In the genomic region with DNA sequence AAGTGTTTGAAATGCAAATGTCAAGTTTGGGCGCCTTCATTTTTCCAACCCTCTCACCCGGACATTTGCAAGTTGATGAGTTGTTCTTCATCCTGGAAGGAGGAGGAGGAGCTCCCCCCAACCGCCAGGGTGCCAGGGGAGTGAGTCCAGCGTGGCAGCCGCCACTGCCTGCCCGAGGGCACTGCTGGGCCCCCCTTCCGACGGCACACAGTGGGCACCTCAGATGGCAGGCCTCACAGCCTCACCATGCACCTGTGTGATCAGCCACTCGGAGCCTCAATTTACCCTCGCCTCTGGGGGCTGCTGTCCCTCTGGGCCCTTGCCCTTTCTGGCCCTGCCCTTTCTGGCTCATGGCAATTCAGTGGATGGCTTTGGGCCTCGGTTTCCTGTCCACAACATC, we compare ENCODE assay signal across 2 cellular contexts.
TF ChIP-seq lines count a peak whose summit lies in the region.

No MANE protein-coding gene starts in this region.

TF ChIP-seq in GM23338, 12 proteins besides CTCF, POLR2A, EP300 and RAD21:
- TF ChIP-seq, protein P1, sequence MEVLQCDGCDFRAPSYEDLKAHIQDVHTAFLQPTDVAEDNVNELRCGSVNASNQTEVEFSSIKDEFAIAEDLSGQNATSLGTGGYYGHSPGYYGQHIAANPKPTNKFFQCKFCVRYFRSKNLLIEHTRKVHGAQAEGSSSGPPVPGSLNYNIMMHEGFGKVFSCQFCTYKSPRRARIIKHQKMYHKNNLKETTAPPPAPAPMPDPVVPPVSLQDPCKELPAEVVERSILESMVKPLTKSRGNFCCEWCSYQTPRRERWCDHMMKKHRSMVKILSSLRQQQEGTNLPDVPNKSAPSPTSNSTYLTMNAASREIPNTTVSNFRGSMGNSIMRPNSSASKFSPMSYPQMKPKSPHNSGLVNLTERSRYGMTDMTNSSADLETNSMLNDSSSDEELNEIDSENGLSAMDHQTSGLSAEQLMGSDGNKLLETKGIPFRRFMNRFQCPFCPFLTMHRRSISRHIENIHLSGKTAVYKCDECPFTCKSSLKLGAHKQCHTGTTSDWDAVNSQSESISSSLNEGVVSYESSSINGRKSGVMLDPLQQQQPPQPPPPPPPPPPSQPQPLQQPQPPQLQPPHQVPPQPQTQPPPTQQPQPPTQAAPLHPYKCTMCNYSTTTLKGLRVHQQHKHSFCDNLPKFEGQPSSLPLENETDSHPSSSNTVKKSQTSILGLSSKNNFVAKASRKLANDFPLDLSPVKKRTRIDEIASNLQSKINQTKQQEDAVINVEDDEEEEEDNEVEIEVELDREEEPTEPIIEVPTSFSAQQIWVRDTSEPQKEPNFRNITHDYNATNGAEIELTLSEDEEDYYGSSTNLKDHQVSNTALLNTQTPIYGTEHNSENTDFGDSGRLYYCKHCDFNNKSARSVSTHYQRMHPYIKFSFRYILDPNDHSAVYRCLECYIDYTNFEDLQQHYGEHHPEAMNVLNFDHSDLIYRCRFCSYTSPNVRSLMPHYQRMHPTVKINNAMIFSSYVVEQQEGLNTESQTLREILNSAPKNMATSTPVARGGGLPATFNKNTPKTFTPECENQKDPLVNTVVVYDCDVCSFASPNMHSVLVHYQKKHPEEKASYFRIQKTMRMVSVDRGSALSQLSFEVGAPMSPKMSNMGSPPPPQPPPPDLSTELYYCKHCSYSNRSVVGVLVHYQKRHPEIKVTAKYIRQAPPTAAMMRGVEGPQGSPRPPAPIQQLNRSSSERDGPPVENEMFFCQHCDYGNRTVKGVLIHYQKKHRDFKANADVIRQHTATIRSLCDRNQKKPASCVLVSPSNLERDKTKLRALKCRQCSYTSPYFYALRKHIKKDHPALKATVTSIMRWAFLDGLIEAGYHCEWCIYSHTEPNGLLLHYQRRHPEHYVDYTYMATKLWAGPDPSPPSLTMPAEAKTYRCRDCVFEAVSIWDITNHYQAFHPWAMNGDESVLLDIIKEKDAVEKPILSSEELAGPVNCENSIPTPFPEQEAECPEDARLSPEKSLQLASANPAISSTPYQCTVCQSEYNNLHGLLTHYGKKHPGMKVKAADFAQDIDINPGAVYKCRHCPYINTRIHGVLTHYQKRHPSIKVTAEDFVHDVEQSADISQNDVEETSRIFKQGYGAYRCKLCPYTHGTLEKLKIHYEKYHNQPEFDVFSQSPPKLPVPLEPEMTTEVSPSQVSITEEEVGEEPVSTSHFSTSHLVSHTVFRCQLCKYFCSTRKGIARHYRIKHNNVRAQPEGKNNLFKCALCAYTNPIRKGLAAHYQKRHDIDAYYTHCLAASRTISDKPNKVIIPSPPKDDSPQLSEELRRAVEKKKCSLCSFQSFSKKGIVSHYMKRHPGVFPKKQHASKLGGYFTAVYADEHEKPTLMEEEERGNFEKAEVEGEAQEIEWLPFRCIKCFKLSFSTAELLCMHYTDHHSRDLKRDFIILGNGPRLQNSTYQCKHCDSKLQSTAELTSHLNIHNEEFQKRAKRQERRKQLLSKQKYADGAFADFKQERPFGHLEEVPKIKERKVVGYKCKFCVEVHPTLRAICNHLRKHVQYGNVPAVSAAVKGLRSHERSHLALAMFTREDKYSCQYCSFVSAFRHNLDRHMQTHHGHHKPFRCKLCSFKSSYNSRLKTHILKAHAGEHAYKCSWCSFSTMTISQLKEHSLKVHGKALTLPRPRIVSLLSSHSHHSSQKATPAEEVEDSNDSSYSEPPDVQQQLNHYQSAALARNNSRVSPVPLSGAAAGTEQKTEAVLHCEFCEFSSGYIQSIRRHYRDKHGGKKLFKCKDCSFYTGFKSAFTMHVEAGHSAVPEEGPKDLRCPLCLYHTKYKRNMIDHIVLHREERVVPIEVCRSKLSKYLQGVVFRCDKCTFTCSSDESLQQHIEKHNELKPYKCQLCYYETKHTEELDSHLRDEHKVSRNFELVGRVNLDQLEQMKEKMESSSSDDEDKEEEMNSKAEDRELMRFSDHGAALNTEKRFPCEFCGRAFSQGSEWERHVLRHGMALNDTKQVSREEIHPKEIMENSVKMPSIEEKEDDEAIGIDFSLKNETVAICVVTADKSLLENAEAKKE (CRISPR knock-in tag; IDR thresholded peaks at IDR 0.05) = no peak
- TF ChIP-seq STAT1 (IDR thresholded peaks at IDR 0.05; ENCODE audit: unreplicated experiment) = no peak
- no peak for TF ChIP-seq EZH2phosphoT487 (IDR thresholded peaks at IDR 0.05; ENCODE audit: unreplicated experiment)

TF ChIP-seq in H1, 55 proteins besides CTCF, POLR2A, EP300 and RAD21:
- TF ChIP-seq NANOG (IDR thresholded peaks at IDR 0.05; ENCODE audit: insufficient read depth, low read depth, low read length, poor library complexity, severe bottlenecking) (no peak), RXRA (IDR thresholded peaks at IDR 0.05; ENCODE audit: insufficient read depth, low read depth, low read length) (no peak), SP2 (IDR thresholded peaks at IDR 0.05; ENCODE audit: low read length) (no peak), RBBP5 (IDR thresholded peaks at IDR 0.05; ENCODE audit: borderline replicate concordance, low read depth, low read length) (no peak), CBX5 (IDR thresholded peaks at IDR 0.05; ENCODE audit: low read depth, low read length) (no peak), SP1 (IDR thresholded peaks at IDR 0.05; ENCODE audit: low read depth, low read length) (no peak), SRF (IDR thresholded peaks at IDR 0.05; ENCODE audit: low read depth, low read length) (no peak), CEBPB (IDR thresholded peaks at IDR 0.05; ENCODE audit: low read depth, low read length) (no peak), KDM5A (IDR thresholded peaks at IDR 0.05; ENCODE audit: low read length) (no peak), BRCA1 (IDR thresholded peaks at IDR 0.05; ENCODE audit: low read depth, low read length) (no peak), SAP30 (IDR thresholded peaks at IDR 0.05; ENCODE audit: insufficient read depth, insufficient replicate concordance, low read length) (no peak)
- TF ChIP-seq, protein P2, sequence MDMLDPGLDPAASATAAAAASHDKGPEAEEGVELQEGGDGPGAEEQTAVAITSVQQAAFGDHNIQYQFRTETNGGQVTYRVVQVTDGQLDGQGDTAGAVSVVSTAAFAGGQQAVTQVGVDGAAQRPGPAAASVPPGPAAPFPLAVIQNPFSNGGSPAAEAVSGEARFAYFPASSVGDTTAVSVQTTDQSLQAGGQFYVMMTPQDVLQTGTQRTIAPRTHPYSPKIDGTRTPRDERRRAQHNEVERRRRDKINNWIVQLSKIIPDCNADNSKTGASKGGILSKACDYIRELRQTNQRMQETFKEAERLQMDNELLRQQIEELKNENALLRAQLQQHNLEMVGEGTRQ (IDR thresholded peaks at IDR 0.05; ENCODE audit: low read length) = no peak
